In the genomic region with DNA sequence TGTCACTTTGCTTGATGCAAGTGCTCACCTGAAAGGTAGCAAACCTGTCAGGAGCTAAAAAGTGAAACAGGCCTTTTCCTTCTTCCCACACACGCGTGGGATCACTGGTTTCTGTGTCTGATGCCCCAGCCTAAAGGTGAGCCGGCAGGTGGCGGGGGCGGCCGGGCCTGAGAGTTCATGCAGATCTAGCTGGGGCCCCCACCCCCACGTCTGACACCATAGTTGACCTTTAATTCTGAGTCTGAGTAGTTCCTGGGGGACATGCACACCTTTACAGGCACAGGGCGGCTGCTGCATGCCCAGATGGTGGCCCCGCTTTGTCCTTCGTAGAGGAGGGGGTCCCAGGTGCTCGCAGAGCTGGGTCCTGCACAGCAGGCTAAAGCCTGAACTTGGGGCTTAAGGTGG, we compare ENCODE assay signal across 20 cellular contexts.
DNase-seq lines count a peak whose midpoint lies in the region; ATAC-seq and TF ChIP-seq lines count a peak whose summit lies in the region.
"Had no signal": no experiment of that assay in that cellular context is flagged by ENCODE, and none has a peak within 500 bp of the region (broad histone marks: within the 10 kb centered on the region; RNA-seq: fewer than 3 reads in every experiment).

No MANE protein-coding gene starts in this region.

- no peak for TF ChIP-seq POLR2A in GM18505 (IDR thresholded peaks at IDR 0.05; ENCODE audit: borderline replicate concordance, extremely low read depth, insufficient read depth, insufficient read length)

- no peaks in the 10 kb centered on the region for H3K36me3 ChIP-seq in lung (ENCODE audit: control insufficient read depth in 2 of 2, insufficient read depth in 2 of 2, low read length in 2 of 2)
- H3K36me3 ChIP-seq: BLaER1 treated with 17β-estradiol and CSF1 and Interleukin-3, amounts not matched to agents 10 nM and 100 nM had no signal

- no peak overlapping the region for H3K4me3 ChIP-seq in lung
- H3K4me3 ChIP-seq: BLaER1 treated with 17β-estradiol and CSF1 and Interleukin-3, amounts not matched to agents 10 nM and 100 nM; GM23338 had no signal

- CTCF ChIA-PET in activated CD8-positive, alpha-beta T cell treated with anti-CD3 and anti-CD28 coated beads, Interleukin-2, amount 10 ng/mL, durations not matched to agents 7 days and 5 days (lab: Charles Lee), result no interaction called here
- CTCF ChIA-PET in activated CD8-positive, alpha-beta T cell treated with anti-CD3 and anti-CD28 coated beads for 36 hours (lab: Charles Lee), result no interaction called here

- POLR2A ChIA-PET in activated CD8-positive, alpha-beta T cell treated with anti-CD3 and anti-CD28 coated beads, Interleukin-2, amount 10 ng/mL, durations not matched to agents 7 days and 5 days (lab: Charles Lee), result no interaction called here
- POLR2A ChIA-PET in activated CD8-positive, alpha-beta T cell treated with anti-CD3 and anti-CD28 coated beads for 36 hours (lab: Charles Lee), result no interaction called here

- H3K9me3 Mint-ChIP-seq in activated CD8-positive, alpha-beta T cell treated with anti-CD3 and anti-CD28 coated beads, Interleukin-2, amount 10 ng/mL, durations not matched to agents 7 days and 5 days (ENCODE audit: insufficient read depth), result no peaks in the 10 kb centered on the region
- H3K9me3 Mint-ChIP-seq in activated CD8-positive, alpha-beta T cell treated with anti-CD3 and anti-CD28 coated beads for 36 hours, result no peaks in the 10 kb centered on the region
- no peaks in the 10 kb centered on the region for H3K9me3 Mint-ChIP-seq in type B pancreatic cell
- H3K9me3 Mint-ChIP-seq: CD8-positive, alpha-beta T cell; GM23338 had no signal

- no peak overlapping the region for H3K27ac Mint-ChIP-seq in activated CD8-positive, alpha-beta T cell treated with anti-CD3 and anti-CD28 coated beads, Interleukin-2, amount 10 ng/mL, durations not matched to agents 7 days and 5 days
- H3K27ac Mint-ChIP-seq in activated CD8-positive, alpha-beta T cell treated with anti-CD3 and anti-CD28 coated beads for 36 hours, result no peak overlapping the region
- no peak overlapping the region for H3K27ac Mint-ChIP-seq in type B pancreatic cell
- H3K27ac Mint-ChIP-seq: B cell; CD8-positive, alpha-beta T cell; GM23338; HFFc6 had no signal

- no peaks in the 10 kb centered on the region for H3K27me3 Mint-ChIP-seq in activated CD8-positive, alpha-beta T cell treated with anti-CD3 and anti-CD28 coated beads, Interleukin-2, amount 10 ng/mL, durations not matched to agents 7 days and 5 days (ENCODE audit: low read depth)
- H3K27me3 Mint-ChIP-seq in activated CD8-positive, alpha-beta T cell treated with anti-CD3 and anti-CD28 coated beads for 36 hours, result peaks cover 1% of the 10 kb centered on the region
- H3K27me3 Mint-ChIP-seq in type B pancreatic cell, result peaks cover 16% of the 10 kb centered on the region

- no peak overlapping the region for H3K4me3 Mint-ChIP-seq in activated CD8-positive, alpha-beta T cell treated with anti-CD3 and anti-CD28 coated beads, Interleukin-2, amount 10 ng/mL, durations not matched to agents 7 days and 5 days
- H3K4me3 Mint-ChIP-seq in activated CD8-positive, alpha-beta T cell treated with anti-CD3 and anti-CD28 coated beads for 36 hours, result no peak overlapping the region
- no peak overlapping the region for H3K4me3 Mint-ChIP-seq in type B pancreatic cell
- H3K4me3 Mint-ChIP-seq: B cell; CD8-positive, alpha-beta T cell; GM23338; HFFc6 had no signal

- intact Hi-C loops in activated CD8-positive, alpha-beta T cell treated with anti-CD3 and anti-CD28 coated beads for 36 hours (cut with micrococcal nuclease), result no loop called here

- H3K9me3 ChIP-seq in lung (ENCODE audit: control insufficient read depth in 2 of 2, insufficient read depth in 1 of 2, low read length in 1 of 2), result peaks cover 0 to 4% of the 10 kb centered on the region in 2 donors
- H3K9me3 ChIP-seq: BLaER1 treated with 17β-estradiol and CSF1 and Interleukin-3, amounts not matched to agents 10 nM and 100 nM had no signal

- H3K36me3 Mint-ChIP-seq in activated CD8-positive, alpha-beta T cell treated with anti-CD3 and anti-CD28 coated beads, Interleukin-2, amount 10 ng/mL, durations not matched to agents 7 days and 5 days (ENCODE audit: low read depth), result no peaks in the 10 kb centered on the region
- H3K36me3 Mint-ChIP-seq in activated CD8-positive, alpha-beta T cell treated with anti-CD3 and anti-CD28 coated beads for 36 hours (ENCODE audit: low read depth), result no peaks in the 10 kb centered on the region
- no peaks in the 10 kb centered on the region for H3K36me3 Mint-ChIP-seq in type B pancreatic cell
- H3K36me3 Mint-ChIP-seq: CD8-positive, alpha-beta T cell had no signal

- DNase-seq in activated CD8-positive, alpha-beta T cell treated with anti-CD3 and anti-CD28 coated beads, Interleukin-2, amount 10 ng/mL, durations not matched to agents 7 days and 5 days, result peak; percentile 4
- no peak for DNase-seq in activated CD8-positive, alpha-beta T cell treated with anti-CD3 and anti-CD28 coated beads for 36 hours
- DNase-seq in ecto neural progenitor cell (ENCODE audit: low spot score) (peak; percentile 36), lung (ENCODE audit: low spot score) (peak; percentile 17), type B pancreatic cell (ENCODE audit: extremely low spot score, unreplicated experiment) (peak; percentile 60), DMS53 (lab: John Stamatoyannopoulos, UW) (no peak), NOMO-1 treated with dmso at 0.1 percent for 144 hours (lab: John Stamatoyannopoulos, UW; ENCODE audit: unreplicated experiment) (no peak)
- DNase-seq: 8988T; Calu3; CD8-positive, alpha-beta T cell; DND-41; EL; HFFc6; IMR-90 had no signal

- no peaks in the 10 kb centered on the region for H3K4me1 ChIP-seq in lung (ENCODE audit: control insufficient read depth in 2 of 2, insufficient read depth in 2 of 2, low read length in 2 of 2)

- H3K4me1 Mint-ChIP-seq in activated CD8-positive, alpha-beta T cell treated with anti-CD3 and anti-CD28 coated beads, Interleukin-2, amount 10 ng/mL, durations not matched to agents 7 days and 5 days (ENCODE audit: low read depth), result no peaks in the 10 kb centered on the region
- no peaks in the 10 kb centered on the region for H3K4me1 Mint-ChIP-seq in activated CD8-positive, alpha-beta T cell treated with anti-CD3 and anti-CD28 coated beads for 36 hours (ENCODE audit: low read depth)
- peaks cover 7% of the 10 kb centered on the region for H3K4me1 Mint-ChIP-seq in type B pancreatic cell (ENCODE audit: unreplicated experiment)
- H3K4me1 Mint-ChIP-seq: B cell, GM23338 had no signal

- no peak overlapping the region for H3K27ac ChIP-seq in lung (ENCODE audit: low read depth in 1 of 2, low read length in 1 of 2)
- H3K27ac ChIP-seq: BLaER1 treated with 17β-estradiol and CSF1 and Interleukin-3, amounts not matched to agents 10 nM and 100 nM; HL-60 had no signal

- TF ChIP-seq CTCF in activated CD8-positive, alpha-beta T cell treated with anti-CD3 and anti-CD28 coated beads for 36 hours (IDR thresholded peaks at IDR 0.05), result no peak
- no peak for TF ChIP-seq CTCF in lung (IDR thresholded peaks at IDR 0.05; ENCODE audit: control extremely low read depth, extremely low read depth)
- TF ChIP-seq CTCF in type B pancreatic cell (conservative IDR thresholded peaks at IDR 0.05), result no peak

- ATAC-seq in activated CD8-positive, alpha-beta T cell treated with anti-CD3 and anti-CD28 coated beads, Interleukin-2, amount 10 ng/mL, durations not matched to agents 7 days and 5 days, result no peak
- no peak for ATAC-seq in activated CD8-positive, alpha-beta T cell treated with anti-CD3 and anti-CD28 coated beads for 36 hours
- ATAC-seq in lung (ENCODE audit: insufficient read depth, low FRiP score) (no peak), GM18505 (IDR thresholded peaks at IDR 0.05; ENCODE audit: unreplicated experiment) (no peak)
- ATAC-seq: CD8-positive, alpha-beta T cell; GM23338; HCT116 had no signal

- whole genome bisulfite sequencing in lung, 2 donors, result 78 to 88% methylated on average over 11 of the region's 11 CpGs

- no peaks in the 10 kb centered on the region for H3K27me3 ChIP-seq in lung (ENCODE audit: control insufficient read depth, insufficient read depth)
- H3K27me3 ChIP-seq: BLaER1 treated with 17β-estradiol and CSF1 and Interleukin-3, amounts not matched to agents 10 nM and 100 nM had no signal

Comparison
In these comparisons a context has a peak if more than half of its experiments do, and no peak if none do; other contexts are left out.
1. DNase-seq: peak in activated CD8-positive, alpha-beta T cell treated with anti-CD3 and anti-CD28 coated beads, Interleukin-2, amount 10 ng/mL, durations not matched to agents 7 days and 5 days (single experiment), ecto neural progenitor cell (single experiment), lung (single experiment) and type B pancreatic cell (single experiment); none in activated CD8-positive, alpha-beta T cell treated with anti-CD3 and anti-CD28 coated beads for 36 hours (single experiment), DMS53 (single experiment) and NOMO-1 treated with dmso at 0.1 percent for 144 hours (single experiment).